ENCODE assay signal across 9 cellular contexts in genomic region chr5:149422429-149423286, GRCh38. TPM values are rescaled to one million over a fixed set of nuclear protein-coding genes. Genes with fewer than 3 reads are reported as not detected.
DNase-seq lines count a peak whose midpoint lies in the region; ATAC-seq and TF ChIP-seq lines count a peak whose summit lies in the region.
"Had no signal": no experiment of that assay in that cellular context is flagged by ENCODE, and none has a peak within 500 bp of the region (broad histone marks: within the 10 kb centered on the region; RNA-seq: fewer than 3 reads in every experiment).

No MANE protein-coding gene starts in this region.

- peak overlapping the region; percentile 88 for H3K27ac Mint-ChIP-seq in neural crest cell (ENCODE audit: unreplicated experiment)

- H3K9me3 ChIP-seq in RWPE2 (ENCODE audit: severe bottlenecking) = no peaks in the 10 kb centered on the region
- no peaks in the 10 kb centered on the region for H3K9me3 ChIP-seq in Karpas-422 (ENCODE audit: low read length)

- no peaks in the 10 kb centered on the region for H3K27me3 Mint-ChIP-seq in neural crest cell (ENCODE audit: low read depth)

- H3K36me3 ChIP-seq in RWPE2 (ENCODE audit: low read depth) = no peaks in the 10 kb centered on the region
- no peaks in the 10 kb centered on the region for H3K36me3 ChIP-seq in Karpas-422 (ENCODE audit: insufficient read depth, low read length)

- H3K27ac ChIP-seq in RWPE2 (ENCODE audit: poor library complexity, severe bottlenecking) = no peak overlapping the region
- H3K27ac ChIP-seq in Karpas-422 (ENCODE audit: low read length) = no peak overlapping the region

- peak; percentile 56 for DNase-seq in AG20443 (ENCODE audit: low spot score)
- DNase-seq in RWPE2 (ENCODE audit: low spot score) = no peak
- DNase-seq in fibroblast of mammary gland (ENCODE audit: low read depth) = peak; percentile 75
- peak; percentile 41 for DNase-seq in neural crest cell (ENCODE audit: low read depth, low spot score)
- DNase-seq in ureter (ENCODE audit: low spot score) = no peak
- DNase-seq in Karpas-422 = no peak
- no peak for DNase-seq in MV-4-11 (lab: John Stamatoyannopoulos, UW)
- DNase-seq in ecto neural progenitor cell (ENCODE audit: low spot score) = no peak

- H3K9ac ChIP-seq in Karpas-422 (ENCODE audit: low read length) = no peak overlapping the region

- no peaks in the 10 kb centered on the region for H3K9me3 Mint-ChIP-seq in neural crest cell

- no peaks in the 10 kb centered on the region for H3K4me1 ChIP-seq in RWPE2 (ENCODE audit: insufficient read depth, poor library complexity, severe bottlenecking)
- peaks cover 6% of the 10 kb centered on the region; the same call in 1 of the 2 replicates for H3K4me1 ChIP-seq in Karpas-422 (ENCODE audit: low read length)

- H4K20me1 ChIP-seq in Karpas-422 (ENCODE audit: insufficient read depth, low read depth, low read length) = no peaks in the 10 kb centered on the region

- H2AFZ ChIP-seq in Karpas-422 (ENCODE audit: low read length) = no peak overlapping the region

- H3K4me3 ChIP-seq in RWPE2 (ENCODE audit: severe bottlenecking) (no peak overlapping the region), fibroblast of mammary gland (ENCODE audit: control insufficient read depth, low read depth, low read length) (no peak overlapping the region), Karpas-422 (ENCODE audit: low read length) (no peak overlapping the region)

- no peaks in the 10 kb centered on the region for H3K9me2 ChIP-seq in Karpas-422 (replicated peaks; ENCODE audit: insufficient read depth, low read length)

- peak; percentile 34 for ATAC-seq in RWPE2 (ENCODE audit: low read depth)

- no peaks in the 10 kb centered on the region for H3K27me3 ChIP-seq in RWPE2 (ENCODE audit: insufficient read depth, poor library complexity, severe bottlenecking)
- no peaks in the 10 kb centered on the region for H3K27me3 ChIP-seq in Karpas-422 (ENCODE audit: low read length)

- no peak overlapping the region for H3K4me2 ChIP-seq in Karpas-422 (ENCODE audit: low read depth, low read length, poor library complexity, severe bottlenecking)

- peaks cover 47% of the 10 kb centered on the region for H3K4me1 Mint-ChIP-seq in neural crest cell

- H3K36me3 Mint-ChIP-seq in neural crest cell (ENCODE audit: low read depth) = no peaks in the 10 kb centered on the region

- TF ChIP-seq CTCF in RWPE2 (IDR thresholded peaks at IDR 0.05; ENCODE audit: poor library complexity, severe bottlenecking) = no peak
- no peak for TF ChIP-seq CTCF in fibroblast of mammary gland (conservative IDR thresholded peaks at IDR 0.05; ENCODE audit: control insufficient read depth, insufficient read depth, low read depth, low read length)
- no peak for TF ChIP-seq CTCF in neural crest cell (conservative IDR thresholded peaks at IDR 0.05)

- H3K79me2 ChIP-seq in Karpas-422 (ENCODE audit: low read length) = no peaks in the 10 kb centered on the region

- no peak overlapping the region for H3K4me3 Mint-ChIP-seq in neural crest cell

RNA-seq across cellular contexts. Expression of gene IL17B, which starts 43.6 kb away (rescaled TPM):
- total RNA-seq in neural crest cell = not detected in 2 replicates
- total RNA-seq in ureter = not detected
- total RNA-seq in Karpas-422 (2014; rRNA removed; shearing (Covaris generic); ENCODE audit: low replicate concordance) = not detected in 2 replicates
- total RNA-seq: T-helper 1 cell treated with Interleukin-12 subunit alpha and Interleukin-12 subunit beta and Interleukin-4 antibody, amounts not matched to agents 30 ng/mL and 1 ng/mL, for 36 hours had no signal

Comparison
In these comparisons a context has a peak if more than half of its experiments do, and no peak if none do; other contexts are left out.
1. DNase-seq: peak in AG20443 (single experiment), fibroblast of mammary gland (single experiment) and neural crest cell (single experiment); none in RWPE2 (single experiment), ureter (single experiment), Karpas-422 (single experiment), MV-4-11 (single experiment) and ecto neural progenitor cell (single experiment).